In the genomic region with DNA sequence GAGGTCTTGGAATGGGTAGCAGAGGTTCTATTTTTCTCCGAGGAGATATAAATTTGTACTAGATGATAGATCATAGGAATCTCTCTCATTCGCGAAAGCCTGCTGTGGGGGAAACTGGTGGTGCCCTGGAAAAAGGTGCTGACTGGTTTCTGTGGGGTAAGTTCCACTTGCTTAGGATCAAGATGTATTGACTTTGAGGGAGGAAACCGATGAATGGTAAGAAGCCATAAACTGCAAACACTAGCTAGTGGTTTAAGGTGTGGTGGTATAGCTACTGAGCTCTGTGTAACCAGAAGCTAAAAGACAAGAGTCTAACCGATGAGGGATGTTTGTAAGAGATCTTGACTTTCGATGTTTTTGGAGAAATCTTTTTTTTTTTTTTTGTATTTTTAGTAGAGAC, we compare ENCODE assay signal across 8 cellular contexts.
A peak's percentile ranks its signal among the peaks of the same experiment; 100 is the strongest.
DNase-seq lines count a peak whose midpoint lies in the region; TF ChIP-seq lines count a peak whose summit lies in the region.

No MANE protein-coding gene starts in this region.

- H3K4me3 ChIP-seq in HL-60 (replicated peaks; ENCODE audit: insufficient read depth, low read length), result peak overlapping the region; percentile 75

- peak; percentile 9 for DNase-seq in AG20443 (ENCODE audit: low spot score)
- DNase-seq in HL-60 (ENCODE audit: low read depth in 1 of 2, low spot score in 1 of 2), result no peak
- peak; percentile 32 for DNase-seq in activated naive CD4-positive, alpha-beta T cell treated with anti-CD3 and anti-CD28 coated beads, Interleukin-2, amount 10 ng/mL, durations not matched to agents 7 days and 5 days
- peak; percentile 10 for DNase-seq in iPS-NIHi7 (ENCODE audit: extremely low spot score)
- no peak for DNase-seq in medulla oblongata (ENCODE audit: extremely low spot score)
- DNase-seq in NCI-H2107 (lab: John Stamatoyannopoulos, UW), result no peak
- no peak for DNase-seq in GM10248 (ENCODE audit: extremely low spot score)

- CTCF ChIA-PET in activated naive CD4-positive, alpha-beta T cell treated with anti-CD3 and anti-CD28 coated beads, Interleukin-2, amount 10 ng/mL, durations not matched to agents 7 days and 5 days (lab: Charles Lee), result interaction anchor here (0.9 to 2.8 kb wide), 5 partner anchors 14 to 228 kb away, joined by 3 to 11 read pairs (median 3); no protein-coding TSS in a partner anchor
- CTCF ChIA-PET in GM10248 (lab: Yijun Ruan, JAX), result interaction anchor here (0.7 to 5.3 kb wide), 12 partner anchors 8 to 229 kb away, joined by 3 to 26 read pairs (median 7); partner anchors contain the start of gene NFE2L2

- peaks cover 52% of the 10 kb centered on the region for H3K4me1 Mint-ChIP-seq in activated naive CD4-positive, alpha-beta T cell treated with anti-CD3 and anti-CD28 coated beads, Interleukin-2, amount 10 ng/mL, durations not matched to agents 7 days and 5 days
- H3K4me1 Mint-ChIP-seq in stimulated activated naive CD8-positive, alpha-beta T cell treated with anti-CD3 and anti-CD28 coated beads, Interleukin-15, Interleukin-2, amounts not matched to agents 100 ng/mL and 50 ng/mL, for 24 hours (ENCODE audit: low read depth), result peaks cover 61% of the 10 kb centered on the region

- H3K27me3 Mint-ChIP-seq in activated naive CD4-positive, alpha-beta T cell treated with anti-CD3 and anti-CD28 coated beads, Interleukin-2, amount 10 ng/mL, durations not matched to agents 7 days and 5 days, result no peaks in the 10 kb centered on the region
- H3K27me3 Mint-ChIP-seq in stimulated activated naive CD8-positive, alpha-beta T cell treated with anti-CD3 and anti-CD28 coated beads, Interleukin-15, Interleukin-2, amounts not matched to agents 100 ng/mL and 50 ng/mL, for 24 hours, result no peaks in the 10 kb centered on the region

- no peaks in the 10 kb centered on the region for H3K9me3 Mint-ChIP-seq in activated naive CD4-positive, alpha-beta T cell treated with anti-CD3 and anti-CD28 coated beads, Interleukin-2, amount 10 ng/mL, durations not matched to agents 7 days and 5 days
- no peaks in the 10 kb centered on the region for H3K9me3 Mint-ChIP-seq in stimulated activated naive CD8-positive, alpha-beta T cell treated with anti-CD3 and anti-CD28 coated beads, Interleukin-15, Interleukin-2, amounts not matched to agents 100 ng/mL and 50 ng/mL, for 24 hours

- peak overlapping the region; percentile 90 for H3K27ac Mint-ChIP-seq in activated naive CD4-positive, alpha-beta T cell treated with anti-CD3 and anti-CD28 coated beads, Interleukin-2, amount 10 ng/mL, durations not matched to agents 7 days and 5 days
- peak overlapping the region; percentile 82 for H3K27ac Mint-ChIP-seq in stimulated activated naive CD8-positive, alpha-beta T cell treated with anti-CD3 and anti-CD28 coated beads, Interleukin-15, Interleukin-2, amounts not matched to agents 100 ng/mL and 50 ng/mL, for 24 hours

- POLR2A ChIA-PET in GM10248 (lab: Yijun Ruan, JAX), result no interaction called here

- no peaks in the 10 kb centered on the region for H3K27me3 ChIP-seq in HL-60 (ENCODE audit: insufficient read depth, poor library complexity, severe bottlenecking)

- peak overlapping the region; percentile 84 for H3K27ac ChIP-seq in HL-60 (replicated peaks)

- TF ChIP-seq CTCF in HL-60 (IDR thresholded peaks at IDR 0.05; ENCODE audit: insufficient read depth, low read length) (no peak), GM10248 (IDR thresholded peaks at IDR 0.05; ENCODE audit: control extremely low read depth, extremely low read depth, low read depth, missing control alignments) (no peak)

- peaks cover 28% of the 10 kb centered on the region for H3K36me3 Mint-ChIP-seq in activated naive CD4-positive, alpha-beta T cell treated with anti-CD3 and anti-CD28 coated beads, Interleukin-2, amount 10 ng/mL, durations not matched to agents 7 days and 5 days
- peaks cover 34% of the 10 kb centered on the region for H3K36me3 Mint-ChIP-seq in stimulated activated naive CD8-positive, alpha-beta T cell treated with anti-CD3 and anti-CD28 coated beads, Interleukin-15, Interleukin-2, amounts not matched to agents 100 ng/mL and 50 ng/mL, for 24 hours (ENCODE audit: low read depth)

- H3K4me3 Mint-ChIP-seq in activated naive CD4-positive, alpha-beta T cell treated with anti-CD3 and anti-CD28 coated beads, Interleukin-2, amount 10 ng/mL, durations not matched to agents 7 days and 5 days, result peak overlapping the region; percentile 90
- H3K4me3 Mint-ChIP-seq in stimulated activated naive CD8-positive, alpha-beta T cell treated with anti-CD3 and anti-CD28 coated beads, Interleukin-15, Interleukin-2, amounts not matched to agents 100 ng/mL and 50 ng/mL, for 24 hours, result peak overlapping the region; percentile 90

Comparison
In these comparisons a context has a peak if more than half of its experiments do, and no peak if none do; other contexts are left out.
1. DNase-seq: peak in AG20443 (single experiment), activated naive CD4-positive, alpha-beta T cell treated with anti-CD3 and anti-CD28 coated beads, Interleukin-2, amount 10 ng/mL, durations not matched to agents 7 days and 5 days (single experiment) and iPS-NIHi7 (single experiment); none in HL-60 (0 of 2), medulla oblongata (single experiment), NCI-H2107 (single experiment) and GM10248 (single experiment).